In the genomic region with DNA sequence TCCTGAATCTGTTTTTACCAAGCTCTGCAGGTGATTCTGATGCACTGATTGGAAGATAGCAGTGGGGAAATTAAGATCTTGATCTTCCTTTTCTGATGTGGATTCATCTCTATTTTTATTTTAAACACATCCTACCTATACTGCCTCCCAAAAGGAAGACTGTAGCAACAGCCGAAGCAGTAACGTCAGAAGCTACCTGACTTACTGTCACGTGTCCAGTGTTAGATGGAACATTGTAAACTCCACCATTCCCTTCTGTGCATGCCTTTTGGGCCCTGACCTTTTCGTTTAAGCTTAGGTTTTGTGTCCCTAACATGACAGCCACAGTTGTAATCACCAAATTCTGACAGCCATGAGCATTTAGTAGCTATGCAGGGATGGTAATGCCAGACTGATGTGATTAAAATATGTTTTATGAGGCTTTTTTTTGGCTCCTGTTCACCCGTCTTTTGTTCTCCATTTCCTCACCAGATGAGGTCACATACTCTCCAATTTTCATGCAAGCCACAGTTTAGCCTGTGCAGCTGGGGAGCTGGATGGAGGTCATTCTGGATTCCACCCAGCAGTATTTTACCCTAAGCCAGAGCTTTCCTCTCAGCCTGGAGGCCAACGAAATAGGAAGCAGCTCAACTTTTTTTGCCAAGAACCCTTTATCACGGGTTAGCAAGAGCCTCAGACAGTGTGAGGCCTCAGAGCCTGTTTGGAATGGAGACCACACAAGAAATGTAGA, we compare ENCODE assay signal across 2 cellular contexts.
TF ChIP-seq lines count a peak whose summit lies in the region.

No MANE protein-coding gene starts in this region.

TF ChIP-seq in IMR-90, 13 proteins besides CTCF, POLR2A, EP300 and RAD21:
- TF ChIP-seq CHD1 (IDR thresholded peaks at IDR 0.05; ENCODE audit: low read depth, low read length) (no peak), RCOR1 (IDR thresholded peaks at IDR 0.05; ENCODE audit: insufficient replicate concordance, low read length) (no peak), CEBPB (IDR thresholded peaks at IDR 0.05; ENCODE audit: low read depth, low read length) (no peak), MAFK (IDR thresholded peaks at IDR 0.05; ENCODE audit: low read depth, low read length) (no peak), SMC3 (IDR thresholded peaks at IDR 0.05; ENCODE audit: low read depth, low read length) (no peak), NFE2L2 (IDR thresholded peaks at IDR 0.05; ENCODE audit: low read depth, low read length) (no peak), BHLHE40 (IDR thresholded peaks at IDR 0.05; ENCODE audit: low read depth, low read length) (no peak), MXI1 (IDR thresholded peaks at IDR 0.05; ENCODE audit: borderline replicate concordance, low read depth, low read length) (no peak)
- TF ChIP-seq, protein P1, sequence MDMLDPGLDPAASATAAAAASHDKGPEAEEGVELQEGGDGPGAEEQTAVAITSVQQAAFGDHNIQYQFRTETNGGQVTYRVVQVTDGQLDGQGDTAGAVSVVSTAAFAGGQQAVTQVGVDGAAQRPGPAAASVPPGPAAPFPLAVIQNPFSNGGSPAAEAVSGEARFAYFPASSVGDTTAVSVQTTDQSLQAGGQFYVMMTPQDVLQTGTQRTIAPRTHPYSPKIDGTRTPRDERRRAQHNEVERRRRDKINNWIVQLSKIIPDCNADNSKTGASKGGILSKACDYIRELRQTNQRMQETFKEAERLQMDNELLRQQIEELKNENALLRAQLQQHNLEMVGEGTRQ (IDR thresholded peaks at IDR 0.05; ENCODE audit: low read depth, low read length) = no peak

TF ChIP-seq in endothelial cell of umbilical vein, 7 proteins besides CTCF, POLR2A, EP300 and RAD21:
- TF ChIP-seq GATA2 (IDR thresholded peaks at IDR 0.05; ENCODE audit: insufficient read depth, insufficient read length, low read depth, low read length) = no peak
- TF ChIP-seq EZH2 (IDR thresholded peaks at IDR 0.05; ENCODE audit: borderline replicate concordance, low read depth, low read length, severe bottlenecking) = no peak
- peak; percentile 59 for TF ChIP-seq JUN (IDR thresholded peaks at IDR 0.05; ENCODE audit: borderline replicate concordance, insufficient read depth, insufficient read length, low read depth)
- TF ChIP-seq POLR2AphosphoS5 (IDR thresholded peaks at IDR 0.05; ENCODE audit: insufficient read depth, low read depth, low read length) = no peak
